28 cellular contexts compared by ENCODE assay signal in the genomic region with DNA sequence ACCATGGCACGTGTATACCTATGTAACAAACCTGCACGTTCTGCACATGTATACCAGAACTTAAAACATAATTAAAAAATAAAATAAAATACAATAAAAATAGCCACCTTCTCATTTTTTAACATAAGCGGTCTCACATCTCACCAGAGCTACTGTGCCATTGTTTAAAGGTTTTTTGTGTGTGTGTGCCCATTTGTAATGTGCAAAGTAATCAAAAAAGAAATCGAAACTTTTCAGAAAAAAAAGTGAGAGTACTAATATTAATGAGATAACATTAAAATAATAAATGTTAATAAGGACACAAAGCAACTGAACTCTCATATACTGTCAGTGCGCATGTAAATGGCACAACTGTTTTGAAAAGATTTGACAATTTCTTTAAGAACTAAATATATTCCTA.
"Had no signal": no experiment of that assay in that cellular context is flagged by ENCODE, and none has a peak within 500 bp of the region (broad histone marks: within the 10 kb centered on the region; RNA-seq: fewer than 3 reads in every experiment).

No MANE protein-coding gene starts in this region.

- ATAC-seq: effector memory CD8-positive, alpha-beta T cell; esophagus mucosa; foreskin keratinocyte; gastrocnemius medialis; gastroesophageal sphincter; heart left ventricle; heart right ventricle had no signal

- H3K27ac ChIP-seq: colonic mucosa, coronary artery, dorsolateral prefrontal cortex, epithelial cell of prostate, esophagus muscularis mucosa, esophagus squamous epithelium, foreskin keratinocyte, gastrocnemius medialis, gastroesophageal sphincter, heart left ventricle, heart right ventricle had no signal

- H3K36me3 ChIP-seq: colonic mucosa, esophagus muscularis mucosa, gastrocnemius medialis, gastroesophageal sphincter had no signal

- H3K4me3 ChIP-seq: colonic mucosa, coronary artery, dorsolateral prefrontal cortex, esophagus muscularis mucosa, esophagus squamous epithelium, gastrocnemius medialis, gastroesophageal sphincter, heart left ventricle, heart right ventricle had no signal

- H3K4me1 ChIP-seq: colonic mucosa, esophagus muscularis mucosa, esophagus squamous epithelium, foreskin keratinocyte, gastrocnemius medialis, gastroesophageal sphincter, heart left ventricle, heart right ventricle had no signal

- H3K9me3 ChIP-seq: colonic mucosa, esophagus muscularis mucosa, esophagus squamous epithelium, gastrocnemius medialis, gastroesophageal sphincter had no signal

- H3K27me3 ChIP-seq: colonic mucosa, dorsolateral prefrontal cortex, esophagus muscularis mucosa, esophagus squamous epithelium, foreskin keratinocyte, gastrocnemius medialis, gastroesophageal sphincter, heart left ventricle, heart right ventricle had no signal

- DNase-seq: colonic mucosa; cortex of kidney; dermis blood vessel endothelial cell; dorsolateral prefrontal cortex; effector CD4-positive, alpha-beta T cell; effector CD8-positive, alpha-beta T cell; effector memory CD4-positive, alpha-beta T cell; effector memory CD8-positive, alpha-beta T cell; endodermal cell; erythroblast; esophagus squamous epithelium; foreskin fibroblast; foreskin keratinocyte; foreskin melanocyte; gastrocnemius medialis; glutamatergic neuron; head of caudate nucleus; heart left ventricle; heart right ventricle had no signal

- FAIRE-seq: colon, endometrium, endothelial cell of umbilical vein, frontal cortex had no signal
